ENCODE assay signal across 8 cellular contexts in the genomic region with DNA sequence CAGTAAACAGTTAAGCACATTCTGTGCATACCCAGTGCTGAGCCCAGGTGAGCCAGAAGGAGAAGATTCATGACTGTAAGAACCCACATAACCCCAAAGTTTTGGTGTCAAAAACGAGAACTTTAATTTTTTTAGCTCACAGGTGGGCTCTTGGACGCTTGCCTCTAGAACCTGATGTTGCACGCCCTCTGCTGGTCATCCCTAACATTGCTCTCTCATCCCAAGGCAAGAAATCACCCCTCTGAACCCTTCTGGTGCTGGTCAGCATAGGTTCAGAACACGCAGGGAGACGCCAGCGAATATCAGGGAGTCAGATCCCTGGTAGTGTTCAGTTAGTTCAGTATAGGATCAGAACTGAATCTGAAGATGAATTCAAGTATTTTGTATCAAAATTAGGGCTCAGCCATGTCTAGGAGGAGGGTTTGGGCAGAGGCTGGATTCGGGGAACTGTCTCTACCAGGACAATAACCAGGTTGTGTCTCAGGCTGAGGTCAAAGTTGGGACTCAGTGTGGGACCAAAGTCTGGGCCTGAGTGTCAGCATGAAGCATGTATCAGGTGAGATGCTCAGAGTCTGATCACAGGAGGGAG. TPM values are rescaled to one million over a fixed set of nuclear protein-coding genes. Genes with fewer than 3 reads are reported as not detected.
A peak's percentile ranks its signal among the peaks of the same experiment; 100 is the strongest.
DNase-seq lines count a peak whose midpoint lies in the region; ATAC-seq and TF ChIP-seq lines count a peak whose summit lies in the region.

No MANE protein-coding gene starts in this region.

- peaks cover 63% of the 10 kb centered on the region for H3K4me1 Mint-ChIP-seq in stimulated activated effector memory CD8-positive, alpha-beta T cell treated with anti-CD3 and anti-CD28 coated beads, Interleukin-12 subunit alpha, Interleukin-12 subunit beta, amount 100 ng/mL, for 72 hours

- TF ChIP-seq CTCF in SU-DHL-6 (IDR thresholded peaks at IDR 0.05; ENCODE audit: insufficient read depth, low read length, poor library complexity, severe bottlenecking) (peak; percentile 98), kidney epithelial cell (IDR thresholded peaks at IDR 0.05; ENCODE audit: insufficient read depth, low read length, poor library complexity, severe bottlenecking) (peak; percentile 88)

- no peaks in the 10 kb centered on the region for H3K9me2 ChIP-seq in SU-DHL-6 (replicated peaks; ENCODE audit: insufficient read depth, low read length)

- H3K4me3 ChIP-seq in SU-DHL-6 (ENCODE audit: insufficient read depth, low read length, poor library complexity, severe bottlenecking): no peak overlapping the region
- H3K4me3 ChIP-seq in kidney epithelial cell (ENCODE audit: low read depth, low read length): no peak overlapping the region

- no peak overlapping the region for H3K27ac ChIP-seq in SU-DHL-6 (ENCODE audit: low read depth, low read length)

- H3K4me2 ChIP-seq in SU-DHL-6 (ENCODE audit: low read depth, low read length, poor library complexity, severe bottlenecking): no peak overlapping the region

- no peaks in the 10 kb centered on the region for H4K20me1 ChIP-seq in SU-DHL-6 (ENCODE audit: low read depth, low read length)

- ATAC-seq in stimulated activated effector memory CD8-positive, alpha-beta T cell treated with anti-CD3 and anti-CD28 coated beads, Interleukin-12 subunit alpha, Interleukin-12 subunit beta, amount 100 ng/mL, for 72 hours: no peak
- ATAC-seq in HG02642 (IDR thresholded peaks at IDR 0.05; ENCODE audit: poor library complexity, unreplicated experiment): no peak

- no peaks in the 10 kb centered on the region for H3K79me2 ChIP-seq in SU-DHL-6 (ENCODE audit: insufficient read depth, low read length)

- no peaks in the 10 kb centered on the region for H3F3A ChIP-seq in SU-DHL-6 (ENCODE audit: insufficient read depth)

- no peaks in the 10 kb centered on the region for H3K36me3 ChIP-seq in SU-DHL-6 (ENCODE audit: low read length)
- no peaks in the 10 kb centered on the region for H3K36me3 ChIP-seq in kidney epithelial cell (ENCODE audit: control insufficient read depth, insufficient read depth, low read length)

- no peaks in the 10 kb centered on the region for H3K9me3 Mint-ChIP-seq in stimulated activated effector memory CD8-positive, alpha-beta T cell treated with anti-CD3 and anti-CD28 coated beads, Interleukin-12 subunit alpha, Interleukin-12 subunit beta, amount 100 ng/mL, for 72 hours

- H3K9ac ChIP-seq in SU-DHL-6 (ENCODE audit: low read length): no peak overlapping the region

- H3K27ac Mint-ChIP-seq in stimulated activated effector memory CD8-positive, alpha-beta T cell treated with anti-CD3 and anti-CD28 coated beads, Interleukin-12 subunit alpha, Interleukin-12 subunit beta, amount 100 ng/mL, for 72 hours: no peak overlapping the region

- no peak overlapping the region for H2AFZ ChIP-seq in SU-DHL-6 (ENCODE audit: low read depth, low read length, severe bottlenecking)

- H3K9me3 ChIP-seq in SU-DHL-6 (ENCODE audit: insufficient read depth, low read length): no peaks in the 10 kb centered on the region

- DNase-seq in NCI-H1417 (lab: John Stamatoyannopoulos, UW): peak; percentile 40 to 79 (median 56)
- no peak for DNase-seq in NCI-H1417 treated with DMSO at 0.1 percent for 48 hours (lab: John Stamatoyannopoulos, UW)
- DNase-seq in Kasumi-1 (lab: John Stamatoyannopoulos, UW): peak; percentile 54 to 55
- DNase-seq in astrocyte of the hippocampus (ENCODE audit: low read depth, low spot score): peak; percentile 75
- DNase-seq in kidney epithelial cell (ENCODE audit: low read depth): no peak
- peak; percentile 44 to 82 for DNase-seq in stimulated activated effector memory CD8-positive, alpha-beta T cell treated with anti-CD3 and anti-CD28 coated beads, Interleukin-12 subunit alpha, Interleukin-12 subunit beta, amount 100 ng/mL, for 72 hours (ENCODE audit: low spot score in 2 of 2)

- no peak overlapping the region for H3K4me3 Mint-ChIP-seq in stimulated activated effector memory CD8-positive, alpha-beta T cell treated with anti-CD3 and anti-CD28 coated beads, Interleukin-12 subunit alpha, Interleukin-12 subunit beta, amount 100 ng/mL, for 72 hours

- H3K27me3 ChIP-seq in SU-DHL-6 (ENCODE audit: low read length) (no peaks in the 10 kb centered on the region), kidney epithelial cell (ENCODE audit: control insufficient read depth, insufficient read depth, low read length) (peaks cover 7% of the 10 kb centered on the region)

- H3K36me3 Mint-ChIP-seq in stimulated activated effector memory CD8-positive, alpha-beta T cell treated with anti-CD3 and anti-CD28 coated beads, Interleukin-12 subunit alpha, Interleukin-12 subunit beta, amount 100 ng/mL, for 72 hours: peaks cover 9% of the 10 kb centered on the region

RNA-seq across cellular contexts. Expression of a gene that starts 4.1 kb away (rescaled TPM):
- total RNA-seq in kidney epithelial cell: 24.8 and 25.5 TPM in 2 replicates

RNA-seq across cellular contexts. Expression of a gene that starts 27.3 kb away (rescaled TPM):
- total RNA-seq in kidney epithelial cell: 0.07 and 0.58 TPM in 2 replicates

Comparison
In these comparisons a context has a peak if more than half of its experiments do, and no peak if none do; other contexts are left out.
1. DNase-seq: peak in NCI-H1417 (3 of 3), Kasumi-1 (2 of 2), astrocyte of the hippocampus (single experiment) and stimulated activated effector memory CD8-positive, alpha-beta T cell treated with anti-CD3 and anti-CD28 coated beads, Interleukin-12 subunit alpha, Interleukin-12 subunit beta, amount 100 ng/mL, for 72 hours (2 of 2); none in NCI-H1417 treated with DMSO at 0.1 percent for 48 hours (single experiment) and kidney epithelial cell (single experiment).